Comparison of ENCODE assay signal across 26 cellular contexts in genomic region chr14:76984297-76984696, GRCh38. TPM values are rescaled to one million over a fixed set of nuclear protein-coding genes. Genes with fewer than 3 reads are reported as not detected.
A peak's percentile ranks its signal among the peaks of the same experiment; 100 is the strongest.
DNase-seq lines count a peak whose midpoint lies in the region; ATAC-seq and TF ChIP-seq lines count a peak whose summit lies in the region.
"Had no signal": no experiment of that assay in that cellular context is flagged by ENCODE, and none has a peak within 500 bp of the region (broad histone marks: within the 10 kb centered on the region; RNA-seq: fewer than 3 reads in every experiment).

No MANE protein-coding gene starts in this region.

- H3K4me1 ChIP-seq in H9 (ENCODE audit: insufficient read depth, low read length) = no peaks in the 10 kb centered on the region; the same call in 1 of the 2 replicates
- H3K4me1 ChIP-seq in right cardiac atrium (ENCODE audit: control insufficient read depth, insufficient read depth, low read length) = no peaks in the 10 kb centered on the region
- H3K4me1 ChIP-seq in trophoblast cell (ENCODE audit: control insufficient read depth in 1 of 2, insufficient read depth in 2 of 2, low read length in 2 of 2) = peaks cover 28 to 32% of the 10 kb centered on the region in 2 experiments
- no peaks in the 10 kb centered on the region for H3K4me1 ChIP-seq in esophagus muscularis mucosa
- H3K4me1 ChIP-seq: SJCRH30 had no signal

- H3K18ac ChIP-seq in H9 (ENCODE audit: insufficient read length, low read depth, low read length) = no peak overlapping the region
- H3K18ac ChIP-seq in trophoblast cell (ENCODE audit: low read length) = no peak overlapping the region

- H3K14ac ChIP-seq in H9 (ENCODE audit: insufficient read depth, low read length) (peak overlapping the region; percentile 44), trophoblast cell (ENCODE audit: low read length) (peak overlapping the region; percentile 28)

- H3K4me3 Mint-ChIP-seq in H9 = no peak overlapping the region
- no peak overlapping the region for H3K4me3 Mint-ChIP-seq in WTC11
- H3K4me3 Mint-ChIP-seq: activated CD4-positive, alpha-beta T cell treated with anti-CD3 and anti-CD28 coated beads, Interleukin-2, amount 10 ng/mL, durations not matched to agents 7 days and 5 days; activated T-cell treated with anti-CD3 and anti-CD28 coated beads, Interleukin-2, amount 50 U/mL, for 4 hours; CD14-positive monocyte; memory B cell; stimulated activated naive B cell treated with anti-CD40 and anti-IgM and Interleukin-4, amounts not matched to agents 10 μg/mL and 1 μg/mL and 100 μg/mL, for 72 hours had no signal

- ATAC-seq in WTC11 = peak; percentile 57
- peak; percentile 39 to 76 for ATAC-seq in right cardiac atrium
- ATAC-seq: activated T-cell treated with anti-CD3 and anti-CD28 coated beads, Interleukin-2, amount 50 U/mL, for 4 hours had no signal

- intact Hi-C loops in right cardiac atrium (cut with DNase I) = no loop called here
- intact Hi-C loops in esophagus muscularis mucosa (cut with DNase I) = no loop called here

- H3K27ac Mint-ChIP-seq in H9 (peak overlapping the region in 2 of 3 experiments; percentile 65 to 69; a peak in 3 of 7 replicates), WTC11 (peak overlapping the region; percentile 54)
- H3K27ac Mint-ChIP-seq: activated CD4-positive, alpha-beta T cell treated with anti-CD3 and anti-CD28 coated beads, Interleukin-2, amount 10 ng/mL, durations not matched to agents 7 days and 5 days; memory B cell had no signal

- DNase-seq in H9 (no peak), WTC11 (ENCODE audit: low spot score) (no peak), right cardiac atrium (peak; percentile 29 to 78 (median 66)), trophoblast cell (no peak), iPS-NIHi11 (ENCODE audit: low spot score) (no peak), OCI-M2 (lab: John Stamatoyannopoulos, UW; ENCODE audit: unreplicated experiment) (no peak), esophagus muscularis mucosa (ENCODE audit: extremely low spot score) (no peak)
- DNase-seq in stimulated activated CD4-positive, alpha-beta T cell treated with anti-CD3 and anti-CD28 coated beads, Interleukin-4, amount 100 ng/mL, for 1 hour = no peak
- DNase-seq: activated CD4-positive, alpha-beta T cell treated with anti-CD3 and anti-CD28 coated beads, Interleukin-2, amount 10 ng/mL, durations not matched to agents 7 days and 5 days; activated gamma-delta T cell treated with Interleukin-2 at 50 U/mL for 16 hours; activated T-cell treated with anti-CD3 and anti-CD28 coated beads, Interleukin-2, amount 50 U/mL, for 4 hours; Calu3; GOT3; kidney; MG63; NCI-H1417 treated with DMSO at 0.1 percent for 48 hours; NCI-H2081 treated with DMSO at 0.1 percent for 48 hours; NCI-H345; occipital lobe; SJCRH30; stimulated activated CD4-positive, alpha-beta T cell treated with anti-CD3 and anti-CD28 coated beads, Interleukin-4, amount 100 ng/mL, for 4 hours; stimulated activated naive B cell treated with anti-CD40 and anti-IgM and Interleukin-4, amounts not matched to agents 10 μg/mL and 1 μg/mL and 100 μg/mL, for 72 hours; WERI-Rb-1 had no signal

- H3K27me3 Mint-ChIP-seq in H9 (ENCODE audit: low read depth) (peaks cover 3% of the 10 kb centered on the region), WTC11 (ENCODE audit: low read depth) (no peaks in the 10 kb centered on the region)
- H3K27me3 Mint-ChIP-seq: activated CD4-positive, alpha-beta T cell treated with anti-CD3 and anti-CD28 coated beads, Interleukin-2, amount 10 ng/mL, durations not matched to agents 7 days and 5 days; memory B cell; stimulated activated naive B cell treated with anti-CD40 and anti-IgM and Interleukin-4, amounts not matched to agents 10 μg/mL and 1 μg/mL and 100 μg/mL, for 72 hours had no signal

- H3K23me2 ChIP-seq in H9 (ENCODE audit: insufficient read length, low read depth, low read length, poor library complexity, severe bottlenecking) = no peaks in the 10 kb centered on the region

- H3K4me3 ChIP-seq in right cardiac atrium (ENCODE audit: low read length) (no peak overlapping the region), trophoblast cell (ENCODE audit: low read depth, low read length) (no peak overlapping the region), esophagus muscularis mucosa (no peak overlapping the region)
- H3K4me3 ChIP-seq: MG63, SJCRH30, thoracic aorta had no signal

- H3K56ac ChIP-seq in H9 (ENCODE audit: insufficient read length, low read depth, low read length) = no peak overlapping the region

- TF ChIP-seq POLR2A in esophagus muscularis mucosa (IDR thresholded peaks at IDR 0.05; ENCODE audit: low read depth) = no peak

- no peaks in the 10 kb centered on the region for H4K20me1 ChIP-seq in H9 (ENCODE audit: control insufficient read depth, insufficient read depth, insufficient read length)

- H3K79me2 ChIP-seq in H9 (ENCODE audit: insufficient read depth, low read length) = no peaks in the 10 kb centered on the region
- H3K79me2 ChIP-seq in trophoblast cell (ENCODE audit: control insufficient read depth, insufficient read depth, low read length, poor library complexity) = no peaks in the 10 kb centered on the region

- H3K4me1 Mint-ChIP-seq in H9 (peaks cover 39 to 42% of the 10 kb centered on the region in 2 experiments), WTC11 (peaks cover 43% of the 10 kb centered on the region)

- CTCF ChIA-PET in WTC11 (lab: Charles Lee) = interaction anchor here (0.7 to 3.0 kb wide), 6 partner anchors 22 to 777 kb away, joined by 3 to 12 read pairs (median 4); no protein-coding TSS in a partner anchor

- no peak overlapping the region for H4K5ac ChIP-seq in H9 (ENCODE audit: insufficient read length, low read depth, low read length)

- H3K36me3 Mint-ChIP-seq in H9 (ENCODE audit: insufficient read depth in 1 of 3, low read depth in 3 of 3) (peaks cover 0 to 5% (median 5%) of the 10 kb centered on the region in 3 experiments; a peak in 4 of 7 replicates), WTC11 (no peaks in the 10 kb centered on the region)
- H3K36me3 Mint-ChIP-seq: CD14-positive monocyte had no signal

- no peak overlapping the region for H2BK15ac ChIP-seq in H9 (ENCODE audit: low read depth, low read length)

- H3K79me1 ChIP-seq in H9 (ENCODE audit: insufficient read depth, low read depth, low read length, poor library complexity, severe bottlenecking) (no peaks in the 10 kb centered on the region), trophoblast cell (ENCODE audit: low read length) (peaks cover 11% of the 10 kb centered on the region)

- H4K8ac ChIP-seq in H9 (replicated peaks; ENCODE audit: insufficient read length, low read depth, low read length) (no peak overlapping the region), trophoblast cell (ENCODE audit: low read depth, low read length) (no peak overlapping the region)

- WGBS in H9 (ENCODE audit: extremely low coverage, insufficient read length, low lambda C conversion rate) = no CpG with 5 or more reads among the region's 4 CpGs
- WGBS in right cardiac atrium = 35% methylated on average over 4 of the region's 4 CpGs
- WGBS in trophoblast cell (ENCODE audit: extremely low coverage, insufficient coverage, insufficient read length) = no CpG with 5 or more reads among the region's 4 CpGs
- 69% methylated on average over 4 of the region's 4 CpGs for WGBS in esophagus muscularis mucosa

- H2BK12ac ChIP-seq in H9 (ENCODE audit: insufficient read length, low read depth, low read length) = no peak overlapping the region
- H2BK12ac ChIP-seq in trophoblast cell (ENCODE audit: low read length) = no peak overlapping the region

- H3K36me3 ChIP-seq in trophoblast cell (ENCODE audit: control insufficient read depth in 1 of 2, insufficient read depth in 2 of 2, low read length in 2 of 2) (no peaks in the 10 kb centered on the region), esophagus muscularis mucosa (no peaks in the 10 kb centered on the region)
- H3K36me3 ChIP-seq: MG63, SJCRH30, thoracic aorta, WERI-Rb-1 had no signal

- H3T11ph ChIP-seq in H9 (ENCODE audit: low read length) = no peak overlapping the region

- H2BK120ac ChIP-seq in H9 (ENCODE audit: low read depth, low read length, poor library complexity, severe bottlenecking) = no peak overlapping the region
- H2BK120ac ChIP-seq in trophoblast cell (ENCODE audit: insufficient read depth, low read length, poor library complexity) = peak overlapping the region; percentile 43

- POLR2A ChIA-PET in WTC11 (lab: Charles Lee) = interaction anchor here (0.5 to 2.2 kb wide), 3 partner anchors 9 to 23 kb away, joined by 4 to 8 read pairs (median 4); no protein-coding TSS in a partner anchor

- H3K4ac ChIP-seq in H9 (ENCODE audit: low read depth, low read length) (no peak overlapping the region), trophoblast cell (ENCODE audit: low read depth, low read length) (no peak overlapping the region)

- H3K9me3 Mint-ChIP-seq in H9 = peaks cover 4% of the 10 kb centered on the region in 2 experiments; a peak in 4 of 5 replicates
- H3K9me3 Mint-ChIP-seq in WTC11 = peaks cover 11% of the 10 kb centered on the region
- H3K9me3 Mint-ChIP-seq: activated T-cell treated with anti-CD3 and anti-CD28 coated beads, Interleukin-2, amount 50 U/mL, for 4 hours had no signal

- H2AK5ac ChIP-seq in H9 (ENCODE audit: insufficient read length, low read length) (no peak overlapping the region), trophoblast cell (ENCODE audit: low read length) (peak overlapping the region; percentile 23)

- TF ChIP-seq EP300 in esophagus muscularis mucosa (IDR thresholded peaks at IDR 0.05) = no peak

- H4K12ac ChIP-seq in trophoblast cell (ENCODE audit: low read depth, low read length) = no peak overlapping the region

- H3K9ac ChIP-seq in H9 (ENCODE audit: extremely low read depth, insufficient read length, low read length) = no peak overlapping the region
- no peak overlapping the region for H3K9ac ChIP-seq in trophoblast cell (ENCODE audit: low read length)

- TF ChIP-seq CTCF in H9 (conservative IDR thresholded peaks at IDR 0.05) = no peak
- TF ChIP-seq CTCF in WTC11 (IDR thresholded peaks at IDR 0.05) = no peak
- TF ChIP-seq CTCF in esophagus muscularis mucosa (IDR thresholded peaks at IDR 0.05) = no peak

- H4K91ac ChIP-seq in H9 (ENCODE audit: insufficient read length, low read depth, low read length) (no peak overlapping the region), trophoblast cell (ENCODE audit: low read depth, low read length) (no peak overlapping the region)

- no peak overlapping the region for H3K23ac ChIP-seq in H9 (ENCODE audit: insufficient read length, low read depth, low read length)
- no peak overlapping the region for H3K23ac ChIP-seq in trophoblast cell (ENCODE audit: low read length)

- H2BK20ac ChIP-seq in H9 (ENCODE audit: low read depth, low read length, poor library complexity, severe bottlenecking) = no peak overlapping the region

- no peak overlapping the region for H2AFZ ChIP-seq in H9 (ENCODE audit: low read length)
- no peak overlapping the region for H2AFZ ChIP-seq in trophoblast cell (ENCODE audit: insufficient read depth, low read length, poor library complexity)

- H3K9me3 ChIP-seq in H9 (ENCODE audit: control insufficient read depth, low read depth, low read length) (no peaks in the 10 kb centered on the region), right cardiac atrium (ENCODE audit: control insufficient read depth, low read length) (no peaks in the 10 kb centered on the region), trophoblast cell (ENCODE audit: insufficient read depth, low read depth, low read length) (peaks cover 1% of the 10 kb centered on the region), esophagus muscularis mucosa (no peaks in the 10 kb centered on the region)
- H3K9me3 ChIP-seq: MG63, SJCRH30, thoracic aorta had no signal

- H2BK5ac ChIP-seq in H9 (ENCODE audit: insufficient read length, low read length) (no peak overlapping the region), trophoblast cell (ENCODE audit: low read depth, low read length, poor library complexity) (no peak overlapping the region)

- H3K4me2 ChIP-seq in H9 (ENCODE audit: insufficient read depth, insufficient read length, low read length) (no peak overlapping the region), trophoblast cell (ENCODE audit: low read length) (no peak overlapping the region)

- no peaks in the 10 kb centered on the region for H3K27me3 ChIP-seq in H9 (ENCODE audit: insufficient read depth, low read length)
- H3K27me3 ChIP-seq in right cardiac atrium (ENCODE audit: control insufficient read depth, insufficient read depth) = no peaks in the 10 kb centered on the region
- no peaks in the 10 kb centered on the region for H3K27me3 ChIP-seq in trophoblast cell (ENCODE audit: insufficient read depth, low read length)
- H3K27me3 ChIP-seq in esophagus muscularis mucosa = no peaks in the 10 kb centered on the region
- H3K27me3 ChIP-seq: MG63, SJCRH30 had no signal

- H3K27ac ChIP-seq in H9 (ENCODE audit: insufficient read length, low read depth, low read length) = no peak overlapping the region
- no peak overlapping the region for H3K27ac ChIP-seq in right cardiac atrium (ENCODE audit: low read length)
- H3K27ac ChIP-seq in trophoblast cell (ENCODE audit: low read depth, low read length) = no peak overlapping the region
- no peak overlapping the region for H3K27ac ChIP-seq in esophagus muscularis mucosa (replicated peaks in 1 of 4)
- H3K27ac ChIP-seq: SJCRH30, thoracic aorta, WERI-Rb-1 had no signal

RNA-seq across cellular contexts. Expression of gene IRF2BPL, which starts 44.2 kb away (rescaled TPM):
- total RNA-seq in H9 (2021) (59.0 and 60.1 TPM in 2 replicates), WTC11 (2021) (106 to 126 TPM (median 110 TPM) in 3 replicates), right cardiac atrium (10 to 100 TPM; 43.5 to 61.2 (median 51.5) TPM), esophagus muscularis mucosa (100 to 1,000 TPM in 1 of 4 donors, 10 to 100 TPM in 3; 58.6 to 105 (median 98.4) TPM)
- polyA plus RNA-seq in right cardiac atrium = 22.0 TPM
- polyA plus RNA-seq in trophoblast cell (2013) = 21.4 and 23.0 TPM in 2 replicates

Comparison
In these comparisons a context has a peak if more than half of its experiments do, and no peak if none do; other contexts are left out.
1. DNase-seq: peak in right cardiac atrium (3 of 3); none in H9 (single experiment), WTC11 (single experiment), trophoblast cell (0 of 2), iPS-NIHi11 (single experiment), OCI-M2 (single experiment), esophagus muscularis mucosa (single experiment) and stimulated activated CD4-positive, alpha-beta T cell treated with anti-CD3 and anti-CD28 coated beads, Interleukin-4, amount 100 ng/mL, for 1 hour (single experiment).